Comparison of ENCODE assay signal across 1 cellular context in the genomic region with DNA sequence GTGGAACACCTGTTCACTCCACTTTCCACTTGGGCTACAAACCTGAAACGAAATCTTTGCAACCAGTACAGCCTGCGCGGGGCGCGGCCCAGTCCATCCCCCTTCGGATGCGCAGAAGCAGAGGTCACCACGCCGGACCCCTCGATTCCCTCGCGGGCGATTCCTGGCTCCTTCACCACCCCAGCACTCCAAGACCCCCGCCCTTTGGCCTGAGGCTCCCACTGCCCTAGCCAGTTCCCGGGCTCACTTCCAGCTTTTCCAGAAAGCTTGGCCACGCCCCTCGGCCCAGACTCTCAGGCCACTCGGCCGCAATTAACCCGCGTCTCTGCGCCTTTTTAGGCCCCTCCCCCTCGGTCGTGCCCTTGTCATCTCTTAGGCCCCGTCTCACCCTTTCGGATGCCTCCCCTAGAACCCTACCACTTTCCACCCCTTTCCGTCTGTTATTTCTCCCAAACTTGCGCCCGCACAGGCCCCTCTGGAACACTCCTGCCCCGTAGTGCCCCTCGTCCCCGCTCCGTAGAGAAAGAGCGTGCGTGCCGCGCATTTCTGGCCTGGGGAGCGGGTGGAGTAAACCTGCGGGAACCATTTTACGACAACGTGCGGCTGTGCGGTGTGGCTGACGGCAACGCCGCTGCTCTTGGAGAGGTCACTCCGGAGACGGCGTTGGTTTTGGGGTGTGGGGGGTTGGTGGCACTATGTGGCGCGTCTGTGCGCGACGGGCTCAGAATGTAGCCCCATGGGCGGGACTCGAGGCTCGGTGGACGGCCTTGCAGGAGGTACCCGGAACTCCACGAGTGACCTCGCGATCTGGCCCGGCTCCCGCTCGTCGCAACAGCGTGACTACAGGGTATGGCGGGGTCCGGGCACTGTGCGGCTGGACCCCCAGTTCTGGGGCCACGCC.
TF ChIP-seq lines count a peak whose summit lies in the region.

A gene (plus strand): TSS at position 631 of the 901 bp plus-strand sequence. CDS start 65 bp downstream, at position 696.

TF ChIP-seq in HepG2, 621 proteins besides CTCF, POLR2A, EP300 and RAD21 (continued from another document and continues in another):
- TF ChIP-seq, protein P1, sequence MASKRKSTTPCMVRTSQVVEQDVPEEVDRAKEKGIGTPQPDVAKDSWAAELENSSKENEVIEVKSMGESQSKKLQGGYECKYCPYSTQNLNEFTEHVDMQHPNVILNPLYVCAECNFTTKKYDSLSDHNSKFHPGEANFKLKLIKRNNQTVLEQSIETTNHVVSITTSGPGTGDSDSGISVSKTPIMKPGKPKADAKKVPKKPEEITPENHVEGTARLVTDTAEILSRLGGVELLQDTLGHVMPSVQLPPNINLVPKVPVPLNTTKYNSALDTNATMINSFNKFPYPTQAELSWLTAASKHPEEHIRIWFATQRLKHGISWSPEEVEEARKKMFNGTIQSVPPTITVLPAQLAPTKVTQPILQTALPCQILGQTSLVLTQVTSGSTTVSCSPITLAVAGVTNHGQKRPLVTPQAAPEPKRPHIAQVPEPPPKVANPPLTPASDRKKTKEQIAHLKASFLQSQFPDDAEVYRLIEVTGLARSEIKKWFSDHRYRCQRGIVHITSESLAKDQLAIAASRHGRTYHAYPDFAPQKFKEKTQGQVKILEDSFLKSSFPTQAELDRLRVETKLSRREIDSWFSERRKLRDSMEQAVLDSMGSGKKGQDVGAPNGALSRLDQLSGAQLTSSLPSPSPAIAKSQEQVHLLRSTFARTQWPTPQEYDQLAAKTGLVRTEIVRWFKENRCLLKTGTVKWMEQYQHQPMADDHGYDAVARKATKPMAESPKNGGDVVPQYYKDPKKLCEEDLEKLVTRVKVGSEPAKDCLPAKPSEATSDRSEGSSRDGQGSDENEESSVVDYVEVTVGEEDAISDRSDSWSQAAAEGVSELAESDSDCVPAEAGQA (IDR thresholded peaks at IDR 0.05; ENCODE audit: low read depth), result peak; percentile 52; the same call in 1 of the 2 replicates
- TF ChIP-seq, protein P1 (CRISPR knock-in tag; IDR thresholded peaks at IDR 0.05; ENCODE audit: borderline replicate concordance), result no peak
- TF ChIP-seq SOX6 (IDR thresholded peaks at IDR 0.05) (no peak), SOX6 (CRISPR knock-in tag; IDR thresholded peaks at IDR 0.05) (peak; percentile 69), ZNF558 (CRISPR knock-in tag; IDR thresholded peaks at IDR 0.05; ENCODE audit: borderline replicate concordance) (peak; percentile 90; the same call in 1 of the 2 replicates), MED8 (CRISPR knock-in tag; IDR thresholded peaks at IDR 0.05; ENCODE audit: insufficient replicate concordance) (peak; percentile 89), AHR (CRISPR knock-in tag; IDR thresholded peaks at IDR 0.05) (peak; percentile 90; the same call in 1 of the 2 replicates), ZNF343 (CRISPR knock-in tag; IDR thresholded peaks at IDR 0.05) (peak; percentile 80; the same call in 1 of the 2 replicates), MYNN (CRISPR knock-in tag; IDR thresholded peaks at IDR 0.05; ENCODE audit: low read depth) (peak; percentile 65; the same call in 1 of the 2 replicates), ZNF577 (CRISPR knock-in tag; IDR thresholded peaks at IDR 0.05; ENCODE audit: borderline replicate concordance, low read depth) (0 out of 2 replicates have a peak, but pooled peaks have one; percentile 31), SAFB2 (CRISPR knock-in tag; IDR thresholded peaks at IDR 0.05; ENCODE audit: borderline replicate concordance, low read depth) (peak; percentile 81; the same call in 1 of the 2 replicates), SOX13 (IDR thresholded peaks at IDR 0.05) (0 out of 2 replicates have a peak, but pooled peaks have one; percentile 23), SOX13 (CRISPR knock-in tag; conservative IDR thresholded peaks at IDR 0.05 in 1 of 2, IDR thresholded peaks at IDR 0.05 in 1 of 2) (peak in 1 of 2 experiments; percentile 51; a peak in 2 of 4 replicates)
- TF ChIP-seq, protein P2, sequence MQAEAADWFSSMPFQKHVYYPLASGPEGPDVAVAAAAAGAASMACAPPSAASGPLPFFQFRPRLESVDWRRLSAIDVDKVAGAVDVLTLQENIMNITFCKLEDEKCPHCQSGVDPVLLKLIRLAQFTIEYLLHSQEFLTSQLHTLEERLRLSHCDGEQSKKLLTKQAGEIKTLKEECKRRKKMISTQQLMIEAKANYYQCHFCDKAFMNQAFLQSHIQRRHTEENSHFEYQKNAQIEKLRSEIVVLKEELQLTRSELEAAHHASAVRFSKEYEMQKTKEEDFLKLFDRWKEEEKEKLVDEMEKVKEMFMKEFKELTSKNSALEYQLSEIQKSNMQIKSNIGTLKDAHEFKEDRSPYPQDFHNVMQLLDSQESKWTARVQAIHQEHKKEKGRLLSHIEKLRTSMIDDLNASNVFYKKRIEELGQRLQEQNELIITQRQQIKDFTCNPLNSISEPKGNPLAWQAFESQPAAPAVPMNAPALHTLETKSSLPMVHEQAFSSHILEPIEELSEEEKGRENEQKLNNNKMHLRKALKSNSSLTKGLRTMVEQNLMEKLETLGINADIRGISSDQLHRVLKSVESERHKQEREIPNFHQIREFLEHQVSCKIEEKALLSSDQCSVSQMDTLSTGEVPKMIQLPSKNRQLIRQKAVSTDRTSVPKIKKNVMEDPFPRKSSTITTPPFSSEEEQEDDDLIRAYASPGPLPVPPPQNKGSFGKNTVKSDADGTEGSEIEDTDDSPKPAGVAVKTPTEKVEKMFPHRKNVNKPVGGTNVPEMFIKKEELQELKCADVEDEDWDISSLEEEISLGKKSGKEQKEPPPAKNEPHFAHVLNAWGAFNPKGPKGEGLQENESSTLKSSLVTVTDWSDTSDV (CRISPR knock-in tag; IDR thresholded peaks at IDR 0.05), result peak; percentile 77; the same call in 1 of the 2 replicates
- TF ChIP-seq, protein P3, sequence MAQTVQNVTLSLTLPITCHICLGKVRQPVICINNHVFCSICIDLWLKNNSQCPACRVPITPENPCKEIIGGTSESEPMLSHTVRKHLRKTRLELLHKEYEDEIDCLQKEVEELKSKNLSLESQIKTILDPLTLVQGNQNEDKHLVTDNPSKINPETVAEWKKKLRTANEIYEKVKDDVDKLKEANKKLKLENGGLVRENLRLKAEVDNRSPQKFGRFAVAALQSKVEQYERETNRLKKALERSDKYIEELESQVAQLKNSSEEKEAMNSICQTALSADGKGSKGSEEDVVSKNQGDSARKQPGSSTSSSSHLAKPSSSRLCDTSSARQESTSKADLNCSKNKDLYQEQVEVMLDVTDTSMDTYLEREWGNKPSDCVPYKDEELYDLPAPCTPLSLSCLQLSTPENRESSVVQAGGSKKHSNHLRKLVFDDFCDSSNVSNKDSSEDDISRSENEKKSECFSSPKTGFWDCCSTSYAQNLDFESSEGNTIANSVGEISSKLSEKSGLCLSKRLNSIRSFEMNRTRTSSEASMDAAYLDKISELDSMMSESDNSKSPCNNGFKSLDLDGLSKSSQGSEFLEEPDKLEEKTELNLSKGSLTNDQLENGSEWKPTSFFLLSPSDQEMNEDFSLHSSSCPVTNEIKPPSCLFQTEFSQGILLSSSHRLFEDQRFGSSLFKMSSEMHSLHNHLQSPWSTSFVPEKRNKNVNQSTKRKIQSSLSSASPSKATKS (CRISPR knock-in tag; IDR thresholded peaks at IDR 0.05), result no peak
- TF ChIP-seq, protein P4, sequence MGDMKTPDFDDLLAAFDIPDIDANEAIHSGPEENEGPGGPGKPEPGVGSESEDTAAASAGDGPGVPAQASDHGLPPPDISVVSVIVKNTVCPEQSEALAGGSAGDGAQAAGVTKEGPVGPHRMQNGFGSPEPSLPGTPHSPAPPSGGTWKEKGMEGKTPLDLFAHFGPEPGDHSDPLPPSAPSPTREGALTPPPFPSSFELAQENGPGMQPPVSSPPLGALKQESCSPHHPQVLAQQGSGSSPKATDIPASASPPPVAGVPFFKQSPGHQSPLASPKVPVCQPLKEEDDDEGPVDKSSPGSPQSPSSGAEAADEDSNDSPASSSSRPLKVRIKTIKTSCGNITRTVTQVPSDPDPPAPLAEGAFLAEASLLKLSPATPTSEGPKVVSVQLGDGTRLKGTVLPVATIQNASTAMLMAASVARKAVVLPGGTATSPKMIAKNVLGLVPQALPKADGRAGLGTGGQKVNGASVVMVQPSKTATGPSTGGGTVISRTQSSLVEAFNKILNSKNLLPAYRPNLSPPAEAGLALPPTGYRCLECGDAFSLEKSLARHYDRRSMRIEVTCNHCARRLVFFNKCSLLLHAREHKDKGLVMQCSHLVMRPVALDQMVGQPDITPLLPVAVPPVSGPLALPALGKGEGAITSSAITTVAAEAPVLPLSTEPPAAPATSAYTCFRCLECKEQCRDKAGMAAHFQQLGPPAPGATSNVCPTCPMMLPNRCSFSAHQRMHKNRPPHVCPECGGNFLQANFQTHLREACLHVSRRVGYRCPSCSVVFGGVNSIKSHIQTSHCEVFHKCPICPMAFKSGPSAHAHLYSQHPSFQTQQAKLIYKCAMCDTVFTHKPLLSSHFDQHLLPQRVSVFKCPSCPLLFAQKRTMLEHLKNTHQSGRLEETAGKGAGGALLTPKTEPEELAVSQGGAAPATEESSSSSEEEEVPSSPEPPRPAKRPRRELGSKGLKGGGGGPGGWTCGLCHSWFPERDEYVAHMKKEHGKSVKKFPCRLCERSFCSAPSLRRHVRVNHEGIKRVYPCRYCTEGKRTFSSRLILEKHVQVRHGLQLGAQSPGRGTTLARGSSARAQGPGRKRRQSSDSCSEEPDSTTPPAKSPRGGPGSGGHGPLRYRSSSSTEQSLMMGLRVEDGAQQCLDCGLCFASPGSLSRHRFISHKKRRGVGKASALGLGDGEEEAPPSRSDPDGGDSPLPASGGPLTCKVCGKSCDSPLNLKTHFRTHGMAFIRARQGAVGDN (CRISPR knock-in tag; IDR thresholded peaks at IDR 0.05), result peak; percentile 99
- TF ChIP-seq, protein P5, sequence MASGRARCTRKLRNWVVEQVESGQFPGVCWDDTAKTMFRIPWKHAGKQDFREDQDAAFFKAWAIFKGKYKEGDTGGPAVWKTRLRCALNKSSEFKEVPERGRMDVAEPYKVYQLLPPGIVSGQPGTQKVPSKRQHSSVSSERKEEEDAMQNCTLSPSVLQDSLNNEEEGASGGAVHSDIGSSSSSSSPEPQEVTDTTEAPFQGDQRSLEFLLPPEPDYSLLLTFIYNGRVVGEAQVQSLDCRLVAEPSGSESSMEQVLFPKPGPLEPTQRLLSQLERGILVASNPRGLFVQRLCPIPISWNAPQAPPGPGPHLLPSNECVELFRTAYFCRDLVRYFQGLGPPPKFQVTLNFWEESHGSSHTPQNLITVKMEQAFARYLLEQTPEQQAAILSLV (CRISPR knock-in tag; IDR thresholded peaks at IDR 0.05; ENCODE audit: borderline replicate concordance), result peak; percentile 73; the same call in 1 of the 2 replicates
- TF ChIP-seq, protein P6, sequence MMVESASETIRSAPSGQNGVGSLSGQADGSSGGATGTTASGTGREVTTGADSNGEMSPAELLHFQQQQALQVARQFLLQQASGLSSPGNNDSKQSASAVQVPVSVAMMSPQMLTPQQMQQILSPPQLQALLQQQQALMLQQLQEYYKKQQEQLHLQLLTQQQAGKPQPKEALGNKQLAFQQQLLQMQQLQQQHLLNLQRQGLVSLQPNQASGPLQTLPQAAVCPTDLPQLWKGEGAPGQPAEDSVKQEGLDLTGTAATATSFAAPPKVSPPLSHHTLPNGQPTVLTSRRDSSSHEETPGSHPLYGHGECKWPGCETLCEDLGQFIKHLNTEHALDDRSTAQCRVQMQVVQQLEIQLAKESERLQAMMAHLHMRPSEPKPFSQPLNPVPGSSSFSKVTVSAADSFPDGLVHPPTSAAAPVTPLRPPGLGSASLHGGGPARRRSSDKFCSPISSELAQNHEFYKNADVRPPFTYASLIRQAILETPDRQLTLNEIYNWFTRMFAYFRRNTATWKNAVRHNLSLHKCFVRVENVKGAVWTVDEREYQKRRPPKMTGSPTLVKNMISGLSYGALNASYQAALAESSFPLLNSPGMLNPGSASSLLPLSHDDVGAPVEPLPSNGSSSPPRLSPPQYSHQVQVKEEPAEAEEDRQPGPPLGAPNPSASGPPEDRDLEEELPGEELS (CRISPR knock-in tag; IDR thresholded peaks at IDR 0.05), result peak; percentile 58
- TF ChIP-seq, protein P7, sequence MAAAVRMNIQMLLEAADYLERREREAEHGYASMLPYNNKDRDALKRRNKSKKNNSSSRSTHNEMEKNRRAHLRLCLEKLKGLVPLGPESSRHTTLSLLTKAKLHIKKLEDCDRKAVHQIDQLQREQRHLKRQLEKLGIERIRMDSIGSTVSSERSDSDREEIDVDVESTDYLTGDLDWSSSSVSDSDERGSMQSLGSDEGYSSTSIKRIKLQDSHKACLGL (CRISPR knock-in tag; IDR thresholded peaks at IDR 0.05), result peak; percentile 78
- TF ChIP-seq, protein P8, sequence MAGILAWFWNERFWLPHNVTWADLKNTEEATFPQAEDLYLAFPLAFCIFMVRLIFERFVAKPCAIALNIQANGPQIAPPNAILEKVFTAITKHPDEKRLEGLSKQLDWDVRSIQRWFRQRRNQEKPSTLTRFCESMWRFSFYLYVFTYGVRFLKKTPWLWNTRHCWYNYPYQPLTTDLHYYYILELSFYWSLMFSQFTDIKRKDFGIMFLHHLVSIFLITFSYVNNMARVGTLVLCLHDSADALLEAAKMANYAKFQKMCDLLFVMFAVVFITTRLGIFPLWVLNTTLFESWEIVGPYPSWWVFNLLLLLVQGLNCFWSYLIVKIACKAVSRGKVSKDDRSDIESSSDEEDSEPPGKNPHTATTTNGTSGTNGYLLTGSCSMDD (CRISPR knock-in tag; IDR thresholded peaks at IDR 0.05), result peak; percentile 61; the same call in 1 of the 2 replicates
- TF ChIP-seq, protein P9, sequence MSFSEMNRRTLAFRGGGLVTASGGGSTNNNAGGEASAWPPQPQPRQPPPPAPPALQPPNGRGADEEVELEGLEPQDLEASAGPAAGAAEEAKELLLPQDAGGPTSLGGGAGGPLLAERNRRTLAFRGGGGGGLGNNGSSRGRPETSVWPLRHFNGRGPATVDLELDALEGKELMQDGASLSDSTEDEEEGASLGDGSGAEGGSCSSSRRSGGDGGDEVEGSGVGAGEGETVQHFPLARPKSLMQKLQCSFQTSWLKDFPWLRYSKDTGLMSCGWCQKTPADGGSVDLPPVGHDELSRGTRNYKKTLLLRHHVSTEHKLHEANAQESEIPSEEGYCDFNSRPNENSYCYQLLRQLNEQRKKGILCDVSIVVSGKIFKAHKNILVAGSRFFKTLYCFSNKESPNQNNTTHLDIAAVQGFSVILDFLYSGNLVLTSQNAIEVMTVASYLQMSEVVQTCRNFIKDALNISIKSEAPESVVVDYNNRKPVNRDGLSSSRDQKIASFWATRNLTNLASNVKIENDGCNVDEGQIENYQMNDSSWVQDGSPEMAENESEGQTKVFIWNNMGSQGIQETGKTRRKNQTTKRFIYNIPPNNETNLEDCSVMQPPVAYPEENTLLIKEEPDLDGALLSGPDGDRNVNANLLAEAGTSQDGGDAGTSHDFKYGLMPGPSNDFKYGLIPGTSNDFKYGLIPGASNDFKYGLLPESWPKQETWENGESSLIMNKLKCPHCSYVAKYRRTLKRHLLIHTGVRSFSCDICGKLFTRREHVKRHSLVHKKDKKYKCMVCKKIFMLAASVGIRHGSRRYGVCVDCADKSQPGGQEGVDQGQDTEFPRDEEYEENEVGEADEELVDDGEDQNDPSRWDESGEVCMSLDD (CRISPR knock-in tag; IDR thresholded peaks at IDR 0.05; ENCODE audit: borderline replicate concordance), result peak; percentile 88; the same call in 1 of the 2 replicates
